19 cellular contexts compared by ENCODE assay signal in the genomic region with DNA sequence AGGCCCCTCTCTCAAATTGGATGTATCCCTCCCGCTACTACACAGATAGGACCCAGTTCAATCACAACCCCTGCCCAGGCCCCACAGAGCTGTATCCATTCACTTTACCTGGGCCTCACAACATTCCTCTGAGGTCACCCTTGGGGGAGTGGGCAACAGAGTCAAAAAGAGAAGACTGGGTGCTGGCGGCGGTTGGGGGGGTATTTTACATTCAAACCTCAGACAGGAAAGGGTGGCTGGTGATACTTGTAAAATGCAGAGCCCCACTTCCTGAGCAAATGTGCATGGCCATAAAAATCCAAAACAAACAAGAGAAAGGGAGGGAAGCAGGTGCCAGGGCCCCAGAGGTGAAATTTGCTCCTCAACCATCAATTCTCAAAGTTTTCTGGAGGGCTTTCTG. TPM values are rescaled to one million over a fixed set of nuclear protein-coding genes. Genes with fewer than 3 reads are reported as not detected.
"Had no signal": no experiment of that assay in that cellular context is flagged by ENCODE, and none has a peak within 500 bp of the region (broad histone marks: within the 10 kb centered on the region; RNA-seq: fewer than 3 reads in every experiment).

No MANE protein-coding gene starts in this region.

- H3K36me3 Mint-ChIP-seq: activated naive CD4-positive, alpha-beta T cell treated with anti-CD3 and anti-CD28 coated beads, Interleukin-2, amount 50 U/mL, for 72 hours; stimulated activated naive B cell treated with anti-CD40 and anti-IgM and Interleukin-4, amounts not matched to agents 10 μg/mL and 1 μg/mL and 100 μg/mL, for 72 hours; T-cell had no signal

- DNase-seq: activated B cell treated with CpG ODN at 0.5 μM for 24 hours; activated effector memory CD4-positive, alpha-beta T cell treated with Interleukin-2 at 50 U/mL for 16 hours; activated T-cell treated with anti-CD3 and anti-CD28 coated beads, Interleukin-2, amount 50 U/mL, for 24 hours; esophagus squamous epithelium; foreskin fibroblast; glutamatergic neuron; left cardiac atrium; nucleus accumbens; right cardiac atrium; small intestine; stimulated activated naive B cell treated with anti-CD40 and anti-IgM and Interleukin-4, amounts not matched to agents 10 μg/mL and 1 μg/mL and 100 μg/mL, for 72 hours; T-cell had no signal

- ATAC-seq: activated naive CD4-positive, alpha-beta T cell treated with anti-CD3 and anti-CD28 coated beads, Interleukin-2, amount 50 U/mL, for 72 hours; left cardiac atrium; naive thymus-derived CD4-positive, alpha-beta T cell; right cardiac atrium; stimulated activated naive B cell treated with anti-CD40 and anti-IgM and Interleukin-4, amounts not matched to agents 10 μg/mL and 1 μg/mL and 100 μg/mL, for 72 hours; T-cell had no signal

- H3K4me3 ChIP-seq: esophagus squamous epithelium, lung, tibial nerve had no signal

- H3K27ac Mint-ChIP-seq: activated B cell treated with CpG ODN at 0.5 μM for 24 hours; activated CD4-positive, alpha-beta T cell treated with anti-CD3 and anti-CD28 coated beads, Interleukin-2, amount 10 ng/mL, durations not matched to agents 24 days and 14 days; activated naive CD4-positive, alpha-beta T cell treated with anti-CD3 and anti-CD28 coated beads, Interleukin-2, amount 50 U/mL, for 72 hours; activated T-cell treated with anti-CD3 and anti-CD28 coated beads, Interleukin-2, amount 50 U/mL, for 24 hours; progenitor cell of endocrine pancreas; stimulated activated naive B cell treated with anti-CD40 and anti-IgM and Interleukin-4, amounts not matched to agents 10 μg/mL and 1 μg/mL and 100 μg/mL, for 72 hours had no signal

- H3K4me3 Mint-ChIP-seq: activated B cell treated with CpG ODN at 0.5 μM for 24 hours; activated CD4-positive, alpha-beta T cell treated with anti-CD3 and anti-CD28 coated beads, Interleukin-2, amount 10 ng/mL, durations not matched to agents 24 days and 14 days; activated T-cell treated with anti-CD3 and anti-CD28 coated beads, Interleukin-2, amount 50 U/mL, for 24 hours; stimulated activated naive B cell treated with anti-CD40 and anti-IgM and Interleukin-4, amounts not matched to agents 10 μg/mL and 1 μg/mL and 100 μg/mL, for 72 hours had no signal

- H3K27ac ChIP-seq: esophagus squamous epithelium, tibial nerve had no signal

- H3K9me3 ChIP-seq: esophagus squamous epithelium, tibial nerve had no signal

- H3K36me3 ChIP-seq: esophagus squamous epithelium, tibial nerve had no signal

- H3K9me3 Mint-ChIP-seq: activated B cell treated with CpG ODN at 0.5 μM for 24 hours; activated CD4-positive, alpha-beta T cell treated with anti-CD3 and anti-CD28 coated beads, Interleukin-2, amount 10 ng/mL, durations not matched to agents 24 days and 14 days; activated naive CD4-positive, alpha-beta T cell treated with anti-CD3 and anti-CD28 coated beads, Interleukin-2, amount 50 U/mL, for 72 hours; activated T-cell treated with anti-CD3 and anti-CD28 coated beads, Interleukin-2, amount 50 U/mL, for 24 hours; naive thymus-derived CD4-positive, alpha-beta T cell; stimulated activated naive B cell treated with anti-CD40 and anti-IgM and Interleukin-4, amounts not matched to agents 10 μg/mL and 1 μg/mL and 100 μg/mL, for 72 hours; T-cell had no signal

RNA-seq across cellular contexts. Expression of a gene that starts 3.5 kb away (rescaled TPM):
- total RNA-seq: activated B cell treated with CpG ODN at 0.5 μM for 24 hours; activated naive CD4-positive, alpha-beta T cell treated with anti-CD3 and anti-CD28 coated beads, Interleukin-2, amount 50 U/mL, for 72 hours; left cardiac atrium; right cardiac atrium; subcutaneous adipose tissue; tibial nerve had no signal
- polyA plus RNA-seq: right cardiac atrium had no signal
